Comparison of ENCODE assay signal across 13 cellular contexts in the genomic region with DNA sequence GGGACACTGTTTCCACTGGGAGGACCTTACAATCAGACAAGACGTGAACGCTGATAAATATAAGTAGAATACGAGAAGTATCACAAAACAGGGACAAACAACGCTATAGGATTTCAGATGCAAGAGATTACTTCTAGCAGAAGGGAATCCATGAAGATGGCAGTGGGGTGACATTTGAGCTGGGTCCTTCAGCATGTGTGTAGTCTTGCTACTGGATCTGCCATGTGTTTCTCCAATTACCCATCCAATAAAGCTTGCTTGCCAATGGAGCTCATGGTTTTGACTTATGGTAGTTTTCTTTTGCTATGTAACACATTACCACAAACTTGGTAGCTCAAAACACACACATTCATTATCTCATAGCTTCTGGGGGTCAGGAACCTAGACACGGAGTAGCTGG. TPM values are rescaled to one million over a fixed set of nuclear protein-coding genes. Genes with fewer than 3 reads are reported as not detected.
DNase-seq lines count a peak whose midpoint lies in the region; ATAC-seq and TF ChIP-seq lines count a peak whose summit lies in the region.
"Had no signal": no experiment of that assay in that cellular context is flagged by ENCODE, and none has a peak within 500 bp of the region (broad histone marks: within the 10 kb centered on the region; RNA-seq: fewer than 3 reads in every experiment).

No MANE protein-coding gene starts in this region.

- 95% methylated on average over 5 of the region's 5 CpGs for WGBS in smooth muscle cell (ENCODE audit: low lambda C conversion rate)

- H3K27me3 ChIP-seq in parathyroid adenoma (ENCODE audit: control insufficient read depth, insufficient read depth, low read length) = no peaks in the 10 kb centered on the region
- H3K27me3 ChIP-seq in skeletal muscle tissue (ENCODE audit: control insufficient read depth in 3 of 3, insufficient read depth in 3 of 3, low read length in 3 of 3) = no peaks in the 10 kb centered on the region
- H3K27me3 ChIP-seq in smooth muscle cell (ENCODE audit: low read depth) = no peaks in the 10 kb centered on the region

- H3K27ac ChIP-seq in parathyroid adenoma (peak overlapping the region; percentile 62), skeletal muscle tissue (ENCODE audit: low read depth, low read length) (peak overlapping the region; percentile 65), smooth muscle cell (ENCODE audit: low read depth) (no peak overlapping the region)

- H3K9me3 Mint-ChIP-seq in activated CD8-positive, alpha-beta T cell treated with anti-CD3 and anti-CD28 coated beads, Interleukin-2, amount 10 ng/mL, durations not matched to agents 7 days and 5 days (ENCODE audit: insufficient read depth) = no peaks in the 10 kb centered on the region
- no peaks in the 10 kb centered on the region for H3K9me3 Mint-ChIP-seq in activated CD8-positive, alpha-beta T cell treated with anti-CD3 and anti-CD28 coated beads for 36 hours
- H3K9me3 Mint-ChIP-seq: CD4-positive, alpha-beta memory T cell had no signal

- H3K27ac Mint-ChIP-seq in activated CD8-positive, alpha-beta T cell treated with anti-CD3 and anti-CD28 coated beads, Interleukin-2, amount 10 ng/mL, durations not matched to agents 7 days and 5 days = no peak overlapping the region
- no peak overlapping the region for H3K27ac Mint-ChIP-seq in activated CD8-positive, alpha-beta T cell treated with anti-CD3 and anti-CD28 coated beads for 36 hours

- no peak for TF ChIP-seq CTCF in activated CD8-positive, alpha-beta T cell treated with anti-CD3 and anti-CD28 coated beads for 36 hours (IDR thresholded peaks at IDR 0.05)
- TF ChIP-seq CTCF in parathyroid adenoma (IDR thresholded peaks at IDR 0.05) (no peak), smooth muscle cell (IDR thresholded peaks at IDR 0.05; ENCODE audit: borderline replicate concordance, insufficient read depth, poor library complexity, severe bottlenecking) (no peak)

- H3K4me3 ChIP-seq in parathyroid adenoma (ENCODE audit: low read depth, low read length) (no peak overlapping the region), skeletal muscle tissue (ENCODE audit: low read length in 3 of 3) (peak overlapping the region in 1 of 3 donors; percentile 27), smooth muscle cell (no peak overlapping the region)

- H3K27me3 Mint-ChIP-seq in activated CD8-positive, alpha-beta T cell treated with anti-CD3 and anti-CD28 coated beads, Interleukin-2, amount 10 ng/mL, durations not matched to agents 7 days and 5 days (ENCODE audit: low read depth) = peaks cover 3% of the 10 kb centered on the region
- no peaks in the 10 kb centered on the region for H3K27me3 Mint-ChIP-seq in activated CD8-positive, alpha-beta T cell treated with anti-CD3 and anti-CD28 coated beads for 36 hours
- H3K27me3 Mint-ChIP-seq: CD4-positive, alpha-beta memory T cell had no signal

- POLR2A ChIA-PET in activated CD8-positive, alpha-beta T cell treated with anti-CD3 and anti-CD28 coated beads, Interleukin-2, amount 10 ng/mL, durations not matched to agents 7 days and 5 days (lab: Charles Lee) = no interaction called here
- POLR2A ChIA-PET in activated CD8-positive, alpha-beta T cell treated with anti-CD3 and anti-CD28 coated beads for 36 hours (lab: Charles Lee) = no interaction called here

- no peaks in the 10 kb centered on the region for H4K20me1 ChIP-seq in smooth muscle cell (ENCODE audit: low read depth)

- no peaks in the 10 kb centered on the region for H3K4me1 Mint-ChIP-seq in activated CD8-positive, alpha-beta T cell treated with anti-CD3 and anti-CD28 coated beads, Interleukin-2, amount 10 ng/mL, durations not matched to agents 7 days and 5 days (ENCODE audit: low read depth)
- H3K4me1 Mint-ChIP-seq in activated CD8-positive, alpha-beta T cell treated with anti-CD3 and anti-CD28 coated beads for 36 hours (ENCODE audit: low read depth) = no peaks in the 10 kb centered on the region
- H3K4me1 Mint-ChIP-seq: CD4-positive, alpha-beta memory T cell had no signal

- H3K36me3 Mint-ChIP-seq in activated CD8-positive, alpha-beta T cell treated with anti-CD3 and anti-CD28 coated beads, Interleukin-2, amount 10 ng/mL, durations not matched to agents 7 days and 5 days (ENCODE audit: low read depth) = no peaks in the 10 kb centered on the region
- H3K36me3 Mint-ChIP-seq in activated CD8-positive, alpha-beta T cell treated with anti-CD3 and anti-CD28 coated beads for 36 hours (ENCODE audit: low read depth) = no peaks in the 10 kb centered on the region
- H3K36me3 Mint-ChIP-seq: CD4-positive, alpha-beta memory T cell had no signal

- H3F3A ChIP-seq in smooth muscle cell (ENCODE audit: low read depth) = no peaks in the 10 kb centered on the region

- H3K4me3 Mint-ChIP-seq in activated CD8-positive, alpha-beta T cell treated with anti-CD3 and anti-CD28 coated beads, Interleukin-2, amount 10 ng/mL, durations not matched to agents 7 days and 5 days = no peak overlapping the region
- H3K4me3 Mint-ChIP-seq in activated CD8-positive, alpha-beta T cell treated with anti-CD3 and anti-CD28 coated beads for 36 hours = no peak overlapping the region
- H3K4me3 Mint-ChIP-seq: CD4-positive, alpha-beta memory T cell had no signal

- CTCF ChIA-PET in activated CD8-positive, alpha-beta T cell treated with anti-CD3 and anti-CD28 coated beads, Interleukin-2, amount 10 ng/mL, durations not matched to agents 7 days and 5 days (lab: Charles Lee) = interaction anchor here (1.0 kb wide), 1 partner anchor 91 kb away, joined by 4 read pairs; no protein-coding TSS in a partner anchor
- CTCF ChIA-PET in activated CD8-positive, alpha-beta T cell treated with anti-CD3 and anti-CD28 coated beads for 36 hours (lab: Charles Lee) = interaction anchor here (0.6 to 1.8 kb wide), 3 partner anchors 50 to 166 kb away, joined by 3 to 5 read pairs (median 3); no protein-coding TSS in a partner anchor

- H3K9ac ChIP-seq in parathyroid adenoma (no peak overlapping the region), skeletal muscle tissue (ENCODE audit: low read depth in 1 of 3, low read length in 3 of 3) (peak overlapping the region in 1 of 3 donors; percentile 23), smooth muscle cell (ENCODE audit: low read depth) (no peak overlapping the region)

- H3K4me2 ChIP-seq in parathyroid adenoma (ENCODE audit: low read length) (no peak overlapping the region), smooth muscle cell (no peak overlapping the region)

- H3K9me3 ChIP-seq in parathyroid adenoma (ENCODE audit: control insufficient read depth, low read length) (no peaks in the 10 kb centered on the region), skeletal muscle tissue (ENCODE audit: control insufficient read depth in 3 of 3, low read length in 3 of 3) (no peaks in the 10 kb centered on the region), smooth muscle cell (replicated peaks; ENCODE audit: low read depth) (no peaks in the 10 kb centered on the region)

- H3K79me2 ChIP-seq in parathyroid adenoma = no peaks in the 10 kb centered on the region
- no peaks in the 10 kb centered on the region for H3K79me2 ChIP-seq in smooth muscle cell (ENCODE audit: low read depth)

- peak; percentile 9 for DNase-seq in activated CD8-positive, alpha-beta T cell treated with anti-CD3 and anti-CD28 coated beads, Interleukin-2, amount 10 ng/mL, durations not matched to agents 7 days and 5 days
- no peak for DNase-seq in activated CD8-positive, alpha-beta T cell treated with anti-CD3 and anti-CD28 coated beads for 36 hours
- DNase-seq in stimulated activated CD8-positive, alpha-beta memory T cell treated with anti-CD3 and anti-CD28 coated beads, Interleukin-4, amount 100 ng/mL, for 48 hours = no peak
- no peak for DNase-seq in smooth muscle cell (lab: John Stamatoyannopoulos, UW; ENCODE audit: unreplicated experiment)
- DNase-seq: C1 segment of cervical spinal cord; Calu3; CD4-positive, alpha-beta memory T cell; COR-L47; DND-41; GOT3; HCEC 1CT had no signal

- intact Hi-C loops in activated CD8-positive, alpha-beta T cell treated with anti-CD3 and anti-CD28 coated beads for 36 hours (cut with micrococcal nuclease) = no loop called here

- H2AFZ ChIP-seq in parathyroid adenoma = peak overlapping the region; percentile 48
- H2AFZ ChIP-seq in smooth muscle cell (ENCODE audit: low read depth) = no peak overlapping the region

- H3K4me1 ChIP-seq in parathyroid adenoma = peaks cover 46% of the 10 kb centered on the region
- peaks cover 47 to 61% (median 60%) of the 10 kb centered on the region in 3 donors for H3K4me1 ChIP-seq in skeletal muscle tissue (ENCODE audit: control insufficient read depth in 3 of 3, insufficient read depth in 3 of 3, low read length in 3 of 3)
- no peaks in the 10 kb centered on the region for H3K4me1 ChIP-seq in smooth muscle cell (ENCODE audit: low read depth)

- ATAC-seq in activated CD8-positive, alpha-beta T cell treated with anti-CD3 and anti-CD28 coated beads, Interleukin-2, amount 10 ng/mL, durations not matched to agents 7 days and 5 days = no peak
- no peak for ATAC-seq in activated CD8-positive, alpha-beta T cell treated with anti-CD3 and anti-CD28 coated beads for 36 hours

- H3K36me3 ChIP-seq in parathyroid adenoma (ENCODE audit: control insufficient read depth, insufficient read depth, low read length) = no peaks in the 10 kb centered on the region
- no peaks in the 10 kb centered on the region for H3K36me3 ChIP-seq in skeletal muscle tissue (ENCODE audit: control insufficient read depth in 3 of 3, insufficient read depth in 3 of 3, low read length in 3 of 3)
- H3K36me3 ChIP-seq in smooth muscle cell (ENCODE audit: low read depth) = no peaks in the 10 kb centered on the region

RNA-seq across cellular contexts. Expression of a gene that starts 32.8 kb away (rescaled TPM):
- 1 to 10 TPM in 1 of 2 experiments, under 1 TPM in 1; 0.73 to 1.1 TPM for total RNA-seq in activated CD8-positive, alpha-beta T cell treated with anti-CD3 and anti-CD28 coated beads, Interleukin-2, amount 10 ng/mL, durations not matched to agents 7 days and 5 days
- 1 to 10 TPM; 3.8 to 3.9 TPM for total RNA-seq in activated CD8-positive, alpha-beta T cell treated with anti-CD3 and anti-CD28 coated beads for 36 hours
- total RNA-seq in skeletal muscle tissue = 11.5 TPM
- 9.4 and 13.9 TPM in 2 replicates for total RNA-seq in smooth muscle cell
- 8.1 and 9.9 TPM in 2 replicates for polyA plus RNA-seq in smooth muscle cell
